ENCODE assay signal across 9 cellular contexts in the genomic region with DNA sequence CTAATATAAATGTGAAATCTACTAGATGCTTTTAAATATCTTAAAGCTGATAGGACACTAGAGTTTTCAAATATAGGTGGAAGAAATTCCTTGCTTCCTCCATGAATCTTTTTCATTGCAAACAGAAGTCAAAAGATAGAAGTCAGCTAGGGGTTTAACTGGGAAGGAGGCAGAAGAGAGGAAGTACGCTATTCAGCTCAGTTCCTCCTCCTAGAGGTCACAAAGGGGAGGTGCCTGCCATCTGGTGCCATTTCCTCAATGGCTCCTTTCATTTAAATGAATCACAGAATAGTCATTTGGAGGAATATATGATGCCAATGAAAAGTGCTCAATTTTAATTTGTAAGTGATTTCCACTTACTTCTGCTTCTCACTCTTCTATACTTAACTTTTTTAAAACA. TPM values are rescaled to one million over a fixed set of nuclear protein-coding genes. Genes with fewer than 3 reads are reported as not detected.
DNase-seq lines count a peak whose midpoint lies in the region; ATAC-seq and TF ChIP-seq lines count a peak whose summit lies in the region.
"Had no signal": no experiment of that assay in that cellular context is flagged by ENCODE, and none has a peak within 500 bp of the region (broad histone marks: within the 10 kb centered on the region; RNA-seq: fewer than 3 reads in every experiment).

No MANE protein-coding gene starts in this region.

- H2AFZ ChIP-seq in neural progenitor cell (replicated peaks), result no peak overlapping the region

- peak; percentile 88 for ATAC-seq in activated CD4-positive, alpha-beta T cell treated with anti-CD3 and anti-CD28 coated beads for 36 hours
- ATAC-seq in GM21576 (IDR thresholded peaks at IDR 0.05; ENCODE audit: unreplicated experiment), result peak; percentile 94
- ATAC-seq in HG03565 (IDR thresholded peaks at IDR 0.05; ENCODE audit: unreplicated experiment), result peak; percentile 85

- peak; percentile 72 for TF ChIP-seq CTCF in neural progenitor cell (IDR thresholded peaks at IDR 0.05)

- CTCF ChIA-PET in activated CD4-positive, alpha-beta T cell treated with anti-CD3 and anti-CD28 coated beads for 36 hours (lab: Charles Lee), result interaction anchor here (0.6 to 3.0 kb wide), 7 partner anchors 9 to 650 kb away, joined by 3 to 9 read pairs (median 4); partner anchors contain the start of gene COL25A1
- CTCF ChIA-PET in activated CD4-positive, alpha-beta memory T cell treated with anti-CD3 and anti-CD28 coated beads, Interleukin-2, amount 10 ng/mL, durations not matched to agents 7 days and 5 days (lab: Charles Lee), result interaction anchor here (0.8 to 2.0 kb wide), 7 partner anchors 11 to 610 kb away, joined by 3 to 10 read pairs (median 3); no protein-coding TSS in a partner anchor

- no peaks in the 10 kb centered on the region for H3K9me3 ChIP-seq in neural progenitor cell (ENCODE audit: low read depth)
- H3K9me3 ChIP-seq: BLaER1 treated with 17β-estradiol and CSF1 and Interleukin-3, amounts not matched to agents 10 nM and 100 nM had no signal

- H3K9ac ChIP-seq in neural progenitor cell, result no peak overlapping the region
- H3K9ac ChIP-seq: BLaER1 treated with 17β-estradiol and CSF1 and Interleukin-3, amounts not matched to agents 10 nM and 100 nM had no signal

- H3K4me3 Mint-ChIP-seq in activated CD4-positive, alpha-beta T cell treated with anti-CD3 and anti-CD28 coated beads for 36 hours, result no peak overlapping the region
- no peak overlapping the region for H3K4me3 Mint-ChIP-seq in activated CD4-positive, alpha-beta memory T cell treated with anti-CD3 and anti-CD28 coated beads, Interleukin-2, amount 10 ng/mL, durations not matched to agents 7 days and 5 days
- H3K4me3 Mint-ChIP-seq in neural progenitor cell, result no peak overlapping the region

- no peaks in the 10 kb centered on the region for H3K36me3 ChIP-seq in neural progenitor cell
- H3K36me3 ChIP-seq: BLaER1 treated with 17β-estradiol and CSF1 and Interleukin-3, amounts not matched to agents 10 nM and 100 nM had no signal

- no peaks in the 10 kb centered on the region for H3K4me1 ChIP-seq in neural progenitor cell

- H3K27ac ChIP-seq in neural progenitor cell, result no peak overlapping the region
- H3K27ac ChIP-seq: BLaER1 treated with 17β-estradiol and CSF1 and Interleukin-3, amounts not matched to agents 10 nM and 100 nM had no signal

- H3K27me3 ChIP-seq in neural progenitor cell, result peaks cover 1% of the 10 kb centered on the region
- H3K27me3 ChIP-seq: BLaER1 treated with 17β-estradiol and CSF1 and Interleukin-3, amounts not matched to agents 10 nM and 100 nM had no signal

- H3K27ac Mint-ChIP-seq in activated CD4-positive, alpha-beta T cell treated with anti-CD3 and anti-CD28 coated beads for 36 hours, result no peak overlapping the region
- H3K27ac Mint-ChIP-seq in activated CD4-positive, alpha-beta memory T cell treated with anti-CD3 and anti-CD28 coated beads, Interleukin-2, amount 10 ng/mL, durations not matched to agents 7 days and 5 days, result no peak overlapping the region
- no peak overlapping the region for H3K27ac Mint-ChIP-seq in neural progenitor cell

- H3K9me3 Mint-ChIP-seq in activated CD4-positive, alpha-beta T cell treated with anti-CD3 and anti-CD28 coated beads for 36 hours (ENCODE audit: low read depth), result no peaks in the 10 kb centered on the region
- no peaks in the 10 kb centered on the region for H3K9me3 Mint-ChIP-seq in activated CD4-positive, alpha-beta memory T cell treated with anti-CD3 and anti-CD28 coated beads, Interleukin-2, amount 10 ng/mL, durations not matched to agents 7 days and 5 days
- no peaks in the 10 kb centered on the region for H3K9me3 Mint-ChIP-seq in neural progenitor cell

- H3K27me3 Mint-ChIP-seq in activated CD4-positive, alpha-beta T cell treated with anti-CD3 and anti-CD28 coated beads for 36 hours, result peaks cover 19% of the 10 kb centered on the region
- peaks cover 28% of the 10 kb centered on the region for H3K27me3 Mint-ChIP-seq in activated CD4-positive, alpha-beta memory T cell treated with anti-CD3 and anti-CD28 coated beads, Interleukin-2, amount 10 ng/mL, durations not matched to agents 7 days and 5 days
- no peaks in the 10 kb centered on the region for H3K27me3 Mint-ChIP-seq in neural progenitor cell (ENCODE audit: insufficient read depth, low read depth)

- H3K4me2 ChIP-seq in neural progenitor cell, result no peak overlapping the region
- H3K4me2 ChIP-seq: BLaER1 treated with 17β-estradiol and CSF1 and Interleukin-3, amounts not matched to agents 10 nM and 100 nM had no signal

- no peaks in the 10 kb centered on the region for H3K79me2 ChIP-seq in neural progenitor cell (ENCODE audit: low read depth)

- intact Hi-C loops in activated CD4-positive, alpha-beta T cell treated with anti-CD3 and anti-CD28 coated beads for 36 hours (cut with DNase I, micrococcal nuclease), result loop anchor here in 1 of 2 experiments (10.0 kb wide), 1 partner anchor 459 kb away; no protein-coding TSS in a partner anchor

- H3K4me1 Mint-ChIP-seq in activated CD4-positive, alpha-beta T cell treated with anti-CD3 and anti-CD28 coated beads for 36 hours, result no peaks in the 10 kb centered on the region
- no peaks in the 10 kb centered on the region for H3K4me1 Mint-ChIP-seq in activated CD4-positive, alpha-beta memory T cell treated with anti-CD3 and anti-CD28 coated beads, Interleukin-2, amount 10 ng/mL, durations not matched to agents 7 days and 5 days
- H3K4me1 Mint-ChIP-seq in neural progenitor cell, result no peaks in the 10 kb centered on the region

- DNase-seq in activated CD4-positive, alpha-beta T cell treated with anti-CD3 and anti-CD28 coated beads for 36 hours, result peak; percentile 58
- no peak for DNase-seq in activated CD4-positive, alpha-beta T cell treated with anti-CD3 and anti-CD28 coated beads, Interleukin-2, amount 50 U/mL, for 4 hours
- DNase-seq in activated CD4-positive, alpha-beta memory T cell treated with anti-CD3 and anti-CD28 coated beads, Interleukin-2, amount 10 ng/mL, durations not matched to agents 7 days and 5 days, result peak; percentile 35
- DNase-seq in neural progenitor cell (ENCODE audit: low spot score) (peak; percentile 76), NCI-H226 (no peak), NCI-H1092 treated with DMSO at 0.1 percent for 48 hours (lab: John Stamatoyannopoulos, UW) (no peak)

- H3F3A ChIP-seq in neural progenitor cell (ENCODE audit: low read depth), result no peaks in the 10 kb centered on the region

- POLR2A ChIA-PET in activated CD4-positive, alpha-beta T cell treated with anti-CD3 and anti-CD28 coated beads for 36 hours (lab: Charles Lee), result no interaction called here
- POLR2A ChIA-PET in activated CD4-positive, alpha-beta memory T cell treated with anti-CD3 and anti-CD28 coated beads, Interleukin-2, amount 10 ng/mL, durations not matched to agents 7 days and 5 days (lab: Charles Lee), result interaction anchor here (0.6 kb wide), 1 partner anchor 145 kb away, joined by 3 read pairs; no protein-coding TSS in a partner anchor

- H4K20me1 ChIP-seq in neural progenitor cell (ENCODE audit: low read depth), result no peaks in the 10 kb centered on the region
- H4K20me1 ChIP-seq: BLaER1 treated with 17β-estradiol and CSF1 and Interleukin-3, amounts not matched to agents 10 nM and 100 nM had no signal

- H3K36me3 Mint-ChIP-seq in activated CD4-positive, alpha-beta T cell treated with anti-CD3 and anti-CD28 coated beads for 36 hours (ENCODE audit: low read depth), result no peaks in the 10 kb centered on the region
- H3K36me3 Mint-ChIP-seq in activated CD4-positive, alpha-beta memory T cell treated with anti-CD3 and anti-CD28 coated beads, Interleukin-2, amount 10 ng/mL, durations not matched to agents 7 days and 5 days (ENCODE audit: low read depth), result no peaks in the 10 kb centered on the region
- no peaks in the 10 kb centered on the region for H3K36me3 Mint-ChIP-seq in neural progenitor cell

- no peak overlapping the region for H3K4me3 ChIP-seq in neural progenitor cell
- H3K4me3 ChIP-seq: BLaER1 treated with 17β-estradiol and CSF1 and Interleukin-3, amounts not matched to agents 10 nM and 100 nM had no signal

RNA-seq across cellular contexts. Expression of gene COL25A1, which starts 8.5 kb away (rescaled TPM):
- total RNA-seq in activated CD4-positive, alpha-beta T cell treated with anti-CD3 and anti-CD28 coated beads for 36 hours, result not detected
- total RNA-seq in activated CD4-positive, alpha-beta memory T cell treated with anti-CD3 and anti-CD28 coated beads, Interleukin-2, amount 10 ng/mL, durations not matched to agents 7 days and 5 days, result not detected
- 1.3 and 2.0 TPM in 2 replicates for total RNA-seq in neural progenitor cell (ENCODE audit: low replicate concordance)

Comparison
In these comparisons a context has a peak if more than half of its experiments do, and no peak if none do; other contexts are left out.
1. DNase-seq: peak in activated CD4-positive, alpha-beta T cell treated with anti-CD3 and anti-CD28 coated beads for 36 hours (single experiment), activated CD4-positive, alpha-beta memory T cell treated with anti-CD3 and anti-CD28 coated beads, Interleukin-2, amount 10 ng/mL, durations not matched to agents 7 days and 5 days (single experiment) and neural progenitor cell (single experiment); none in activated CD4-positive, alpha-beta T cell treated with anti-CD3 and anti-CD28 coated beads, Interleukin-2, amount 50 U/mL, for 4 hours (0 of 2), NCI-H226 (single experiment) and NCI-H1092 treated with DMSO at 0.1 percent for 48 hours (single experiment).
2. Peak in every context shown above with its lines, with median percentiles within 50 percentile points of each other: ATAC-seq.